1 cellular context compared by ENCODE assay signal in genomic region chr17:71080937-71081336, GRCh38.
TF ChIP-seq lines count a peak whose summit lies in the region.

No MANE protein-coding gene starts in this region.

TF ChIP-seq in H1, 55 proteins besides CTCF, POLR2A, EP300 and RAD21 (continued from another document):
- TF ChIP-seq CHD2 (IDR thresholded peaks at IDR 0.05; ENCODE audit: low read length): no peak
- no peak for TF ChIP-seq ATF3 (IDR thresholded peaks at IDR 0.05; ENCODE audit: insufficient read depth, low read depth, low read length)
- no peak for TF ChIP-seq JUN (IDR thresholded peaks at IDR 0.05; ENCODE audit: low read depth, low read length)
- TF ChIP-seq CBX5 (IDR thresholded peaks at IDR 0.05; ENCODE audit: low read depth, low read length): no peak
- TF ChIP-seq MAX (IDR thresholded peaks at IDR 0.05): peak; percentile 53
- no peak for TF ChIP-seq KDM1A (IDR thresholded peaks at IDR 0.05; ENCODE audit: borderline replicate concordance, low read length)
- no peak for TF ChIP-seq KDM4A (IDR thresholded peaks at IDR 0.05; ENCODE audit: low read depth, low read length, severe bottlenecking)
- no peak for TF ChIP-seq SRF (IDR thresholded peaks at IDR 0.05; ENCODE audit: low read depth, low read length)
- TF ChIP-seq NRF1 (IDR thresholded peaks at IDR 0.05; ENCODE audit: low read depth, low read length): no peak
- no peak for TF ChIP-seq SIRT6 (IDR thresholded peaks at IDR 0.05; ENCODE audit: low read length)
- TF ChIP-seq ZNF274 (IDR thresholded peaks at IDR 0.05; ENCODE audit: borderline replicate concordance, extremely low read depth, low read length): no peak
